In genomic region chr3:23809840-23810341, GRCh38 we compare ENCODE assay signal across 8 cellular contexts. TPM values are rescaled to one million over a fixed set of nuclear protein-coding genes. Genes with fewer than 3 reads are reported as not detected.
DNase-seq lines count a peak whose midpoint lies in the region; ATAC-seq and TF ChIP-seq lines count a peak whose summit lies in the region.

No MANE protein-coding gene starts in this region.

- H3K36me3 ChIP-seq in SJSA1: peaks cover 44% of the 10 kb centered on the region
- H3K36me3 ChIP-seq in esophagus muscularis mucosa: no peaks in the 10 kb centered on the region
- peaks cover 0 to 7% of the 10 kb centered on the region in 2 donors for H3K36me3 ChIP-seq in psoas muscle (ENCODE audit: insufficient read depth in 1 of 2, low read depth in 1 of 2)

- TF ChIP-seq CTCF in esophagus muscularis mucosa (IDR thresholded peaks at IDR 0.05): no peak
- no peak for TF ChIP-seq CTCF in psoas muscle (IDR thresholded peaks at IDR 0.05)

- DNase-seq in SIG-M5 treated with dmso at 0.1 percent for 504 hours (lab: John Stamatoyannopoulos, UW; ENCODE audit: unreplicated experiment): peak; percentile 46
- no peak for DNase-seq in SIG-M5 (lab: John Stamatoyannopoulos, UW)
- DNase-seq in SJSA1 (ENCODE audit: low read depth in 1 of 2, low spot score in 2 of 2): no peak
- no peak for DNase-seq in esophagus muscularis mucosa (ENCODE audit: extremely low spot score)
- DNase-seq in psoas muscle: no peak
- DNase-seq in kidney glomerular epithelial cell (lab: John Stamatoyannopoulos, UW): no peak

- TF ChIP-seq POLR2A in esophagus muscularis mucosa (IDR thresholded peaks at IDR 0.05; ENCODE audit: low read depth): no peak

- TF ChIP-seq EP300 in esophagus muscularis mucosa (IDR thresholded peaks at IDR 0.05): no peak

- whole genome bisulfite sequencing in esophagus muscularis mucosa: 62% methylated on average over 13 of the region's 13 CpGs
- WGBS in psoas muscle, 3 donors: 50 to 64% (median 57%) methylated on average over 13 of the region's 13 CpGs

- H3K27ac ChIP-seq in SJSA1: no peak overlapping the region
- peak overlapping the region; percentile 93 to 96 (median 94) for H3K27ac ChIP-seq in esophagus muscularis mucosa (replicated peaks in 1 of 4)
- H3K27ac ChIP-seq in psoas muscle: peak overlapping the region; percentile 97

- intact Hi-C loops in esophagus muscularis mucosa (cut with DNase I): loop anchor here (5.0 to 10.0 kb wide), 2 partner anchors 95 to 608 kb away; partner anchors contain the start of gene UBE2E2
- intact Hi-C loops in psoas muscle (cut with DNase I): loop anchor here in 1 of 2 donors (5.0 kb wide), 2 partner anchors 47 to 608 kb away; partner anchors contain the start of gene UBE2E2

- H3K9me3 ChIP-seq in SJSA1 (replicated peaks): no peaks in the 10 kb centered on the region
- H3K9me3 ChIP-seq in esophagus muscularis mucosa: no peaks in the 10 kb centered on the region
- no peaks in the 10 kb centered on the region for H3K9me3 ChIP-seq in psoas muscle

- peaks cover 13% of the 10 kb centered on the region for H3K4me1 ChIP-seq in SJSA1 (replicated peaks)
- peaks cover 41 to 70% (median 56%) of the 10 kb centered on the region in 4 donors for H3K4me1 ChIP-seq in esophagus muscularis mucosa
- H3K4me1 ChIP-seq in psoas muscle: peaks cover 54% of the 10 kb centered on the region

- ATAC-seq in psoas muscle: no peak
- ATAC-seq in GM19395 (IDR thresholded peaks at IDR 0.05; ENCODE audit: unreplicated experiment): no peak
- no peak for ATAC-seq in HG02852 (IDR thresholded peaks at IDR 0.05; ENCODE audit: unreplicated experiment)

- H3K27me3 ChIP-seq in SJSA1 (replicated peaks) (no peaks in the 10 kb centered on the region), esophagus muscularis mucosa (no peaks in the 10 kb centered on the region), psoas muscle (ENCODE audit: insufficient read depth in 3 of 3, low read length in 2 of 3) (no peaks in the 10 kb centered on the region)

- H3K4me3 ChIP-seq in SJSA1 (peak overlapping the region; percentile 59), esophagus muscularis mucosa (peak overlapping the region; percentile 68 to 87 (median 77)), psoas muscle (peak overlapping the region; percentile 82)

RNA-seq across cellular contexts. Expression of gene UBE2E1, which starts 4.1 kb away (rescaled TPM):
- 55.0 and 112 TPM in 2 replicates for total RNA-seq in SJSA1 (2014; rRNA removed; shearing (Covaris generic))
- 100 to 1,000 TPM in 3 of 4 donors, 10 to 100 TPM in 1; 82.4 to 126 (median 115) TPM for total RNA-seq in esophagus muscularis mucosa
- 100 to 1,000 TPM in 1 of 4 donors, 10 to 100 TPM in 3; 54.1 to 112 (median 90.1) TPM for total RNA-seq in psoas muscle
- polyA plus RNA-seq in psoas muscle: 10 to 100 TPM; 66.3 to 86.5 (median 66.6) TPM
